ENCODE assay signal across 1 cellular context in genomic region chr22:17638432-17639237, GRCh38.
A peak's percentile ranks its signal among the peaks of the same experiment; 100 is the strongest.
TF ChIP-seq lines count a peak whose summit lies in the region.

A gene with protein sequence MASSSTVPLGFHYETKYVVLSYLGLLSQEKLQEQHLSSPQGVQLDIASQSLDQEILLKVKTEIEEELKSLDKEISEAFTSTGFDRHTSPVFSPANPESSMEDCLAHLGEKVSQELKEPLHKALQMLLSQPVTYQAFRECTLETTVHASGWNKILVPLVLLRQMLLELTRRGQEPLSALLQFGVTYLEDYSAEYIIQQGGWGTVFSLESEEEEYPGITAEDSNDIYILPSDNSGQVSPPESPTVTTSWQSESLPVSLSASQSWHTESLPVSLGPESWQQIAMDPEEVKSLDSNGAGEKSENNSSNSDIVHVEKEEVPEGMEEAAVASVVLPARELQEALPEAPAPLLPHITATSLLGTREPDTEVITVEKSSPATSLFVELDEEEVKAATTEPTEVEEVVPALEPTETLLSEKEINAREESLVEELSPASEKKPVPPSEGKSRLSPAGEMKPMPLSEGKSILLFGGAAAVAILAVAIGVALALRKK (plus strand): TSS chr22:17638757. CDS start chr22:17655712, 16,955 bp downstream.

TF ChIP-seq in HepG2, 621 proteins besides CTCF, POLR2A, EP300 and RAD21 (continued from another document and continues in another):
- no peak for TF ChIP-seq ZNF576 (CRISPR knock-in tag; IDR thresholded peaks at IDR 0.05)
- TF ChIP-seq, protein P1, sequence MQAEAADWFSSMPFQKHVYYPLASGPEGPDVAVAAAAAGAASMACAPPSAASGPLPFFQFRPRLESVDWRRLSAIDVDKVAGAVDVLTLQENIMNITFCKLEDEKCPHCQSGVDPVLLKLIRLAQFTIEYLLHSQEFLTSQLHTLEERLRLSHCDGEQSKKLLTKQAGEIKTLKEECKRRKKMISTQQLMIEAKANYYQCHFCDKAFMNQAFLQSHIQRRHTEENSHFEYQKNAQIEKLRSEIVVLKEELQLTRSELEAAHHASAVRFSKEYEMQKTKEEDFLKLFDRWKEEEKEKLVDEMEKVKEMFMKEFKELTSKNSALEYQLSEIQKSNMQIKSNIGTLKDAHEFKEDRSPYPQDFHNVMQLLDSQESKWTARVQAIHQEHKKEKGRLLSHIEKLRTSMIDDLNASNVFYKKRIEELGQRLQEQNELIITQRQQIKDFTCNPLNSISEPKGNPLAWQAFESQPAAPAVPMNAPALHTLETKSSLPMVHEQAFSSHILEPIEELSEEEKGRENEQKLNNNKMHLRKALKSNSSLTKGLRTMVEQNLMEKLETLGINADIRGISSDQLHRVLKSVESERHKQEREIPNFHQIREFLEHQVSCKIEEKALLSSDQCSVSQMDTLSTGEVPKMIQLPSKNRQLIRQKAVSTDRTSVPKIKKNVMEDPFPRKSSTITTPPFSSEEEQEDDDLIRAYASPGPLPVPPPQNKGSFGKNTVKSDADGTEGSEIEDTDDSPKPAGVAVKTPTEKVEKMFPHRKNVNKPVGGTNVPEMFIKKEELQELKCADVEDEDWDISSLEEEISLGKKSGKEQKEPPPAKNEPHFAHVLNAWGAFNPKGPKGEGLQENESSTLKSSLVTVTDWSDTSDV (CRISPR knock-in tag; IDR thresholded peaks at IDR 0.05) = peak; percentile 34; the same call in 1 of the 2 replicates
- TF ChIP-seq, protein P2, sequence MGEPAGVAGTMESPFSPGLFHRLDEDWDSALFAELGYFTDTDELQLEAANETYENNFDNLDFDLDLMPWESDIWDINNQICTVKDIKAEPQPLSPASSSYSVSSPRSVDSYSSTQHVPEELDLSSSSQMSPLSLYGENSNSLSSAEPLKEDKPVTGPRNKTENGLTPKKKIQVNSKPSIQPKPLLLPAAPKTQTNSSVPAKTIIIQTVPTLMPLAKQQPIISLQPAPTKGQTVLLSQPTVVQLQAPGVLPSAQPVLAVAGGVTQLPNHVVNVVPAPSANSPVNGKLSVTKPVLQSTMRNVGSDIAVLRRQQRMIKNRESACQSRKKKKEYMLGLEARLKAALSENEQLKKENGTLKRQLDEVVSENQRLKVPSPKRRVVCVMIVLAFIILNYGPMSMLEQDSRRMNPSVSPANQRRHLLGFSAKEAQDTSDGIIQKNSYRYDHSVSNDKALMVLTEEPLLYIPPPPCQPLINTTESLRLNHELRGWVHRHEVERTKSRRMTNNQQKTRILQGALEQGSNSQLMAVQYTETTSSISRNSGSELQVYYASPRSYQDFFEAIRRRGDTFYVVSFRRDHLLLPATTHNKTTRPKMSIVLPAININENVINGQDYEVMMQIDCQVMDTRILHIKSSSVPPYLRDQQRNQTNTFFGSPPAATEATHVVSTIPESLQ (CRISPR knock-in tag; conservative IDR thresholded peaks at IDR 0.05) = no peak
- no peak for TF ChIP-seq PAF1 (CRISPR knock-in tag; IDR thresholded peaks at IDR 0.05)
- peak; percentile 67; the same call in 1 of the 2 replicates for TF ChIP-seq MYC (CRISPR knock-in tag; IDR thresholded peaks at IDR 0.05; ENCODE audit: borderline replicate concordance)
- TF ChIP-seq ZNF124 (CRISPR knock-in tag; IDR thresholded peaks at IDR 0.05) = no peak
- TF ChIP-seq PLSCR1 (CRISPR knock-in tag; IDR thresholded peaks at IDR 0.05; ENCODE audit: borderline replicate concordance) = no peak
- TF ChIP-seq ZNF891 (CRISPR knock-in tag; IDR thresholded peaks at IDR 0.05) = peak; percentile 96
- no peak for TF ChIP-seq MAFG (CRISPR knock-in tag; IDR thresholded peaks at IDR 0.05)
- 0 out of 2 replicates have a peak, but pooled peaks have one; percentile 26 for TF ChIP-seq ZNF724P (CRISPR knock-in tag; IDR thresholded peaks at IDR 0.05; ENCODE audit: borderline replicate concordance)
- no peak for TF ChIP-seq ZNF512B (CRISPR knock-in tag; IDR thresholded peaks at IDR 0.05; ENCODE audit: borderline replicate concordance)
- no peak for TF ChIP-seq TCF12 (IDR thresholded peaks at IDR 0.05)
- 0 out of 2 replicates have a peak, but pooled peaks have one; percentile 31 for TF ChIP-seq TCF12 (CRISPR knock-in tag; IDR thresholded peaks at IDR 0.05)
- no peak for TF ChIP-seq SRSF9 (IDR thresholded peaks at IDR 0.05; ENCODE audit: borderline replicate concordance, insufficient read depth, low read depth, low read length, poor library complexity, severe bottlenecking)
- peak; percentile 68 for TF ChIP-seq ZC3H13 (CRISPR knock-in tag; IDR thresholded peaks at IDR 0.05)
- TF ChIP-seq ZNF3 (CRISPR knock-in tag; IDR thresholded peaks at IDR 0.05) = no peak
- TF ChIP-seq ZMYM3 (CRISPR knock-in tag; IDR thresholded peaks at IDR 0.05) = 0 out of 2 replicates have a peak, but pooled peaks have one; percentile 4
- TF ChIP-seq ZNF619 (CRISPR knock-in tag; IDR thresholded peaks at IDR 0.05) = peak; percentile 91
- TF ChIP-seq ZNF510 (CRISPR knock-in tag; IDR thresholded peaks at IDR 0.05; ENCODE audit: low read depth) = no peak
- TF ChIP-seq KAT8 (CRISPR knock-in tag; IDR thresholded peaks at IDR 0.05) = peak; percentile 95
- TF ChIP-seq ZNF460 (CRISPR knock-in tag; IDR thresholded peaks at IDR 0.05; ENCODE audit: borderline replicate concordance) = no peak; the same call in 1 of the 2 replicates
- peak; percentile 78 for TF ChIP-seq CREM (IDR thresholded peaks at IDR 0.05)
- no peak for TF ChIP-seq CREM (CRISPR knock-in tag; IDR thresholded peaks at IDR 0.05)
- TF ChIP-seq AKNA (CRISPR knock-in tag; IDR thresholded peaks at IDR 0.05; ENCODE audit: borderline replicate concordance) = no peak
- peak; percentile 86 for TF ChIP-seq POGK (CRISPR knock-in tag; conservative IDR thresholded peaks at IDR 0.05)
- no peak; the same call in none of the 2 replicates for TF ChIP-seq TBX2 (CRISPR knock-in tag; IDR thresholded peaks at IDR 0.05; ENCODE audit: borderline replicate concordance)
- TF ChIP-seq ELF4 (CRISPR knock-in tag; IDR thresholded peaks at IDR 0.05; ENCODE audit: borderline replicate concordance) = no peak
- TF ChIP-seq LRRFIP1 (CRISPR knock-in tag; conservative IDR thresholded peaks at IDR 0.05) = no peak
- TF ChIP-seq GABPA (IDR thresholded peaks at IDR 0.05; ENCODE audit: low read depth, low read length) = peak; percentile 77
- TF ChIP-seq GABPA (CRISPR knock-in tag; IDR thresholded peaks at IDR 0.05; ENCODE audit: low read depth) = peak; percentile 93
- TF ChIP-seq, protein P3, sequence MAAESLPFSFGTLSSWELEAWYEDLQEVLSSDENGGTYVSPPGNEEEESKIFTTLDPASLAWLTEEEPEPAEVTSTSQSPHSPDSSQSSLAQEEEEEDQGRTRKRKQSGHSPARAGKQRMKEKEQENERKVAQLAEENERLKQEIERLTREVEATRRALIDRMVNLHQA (CRISPR knock-in tag; IDR thresholded peaks at IDR 0.05) = no peak
- no peak for TF ChIP-seq KLF11 (CRISPR knock-in tag; IDR thresholded peaks at IDR 0.05)
- TF ChIP-seq, protein P4, sequence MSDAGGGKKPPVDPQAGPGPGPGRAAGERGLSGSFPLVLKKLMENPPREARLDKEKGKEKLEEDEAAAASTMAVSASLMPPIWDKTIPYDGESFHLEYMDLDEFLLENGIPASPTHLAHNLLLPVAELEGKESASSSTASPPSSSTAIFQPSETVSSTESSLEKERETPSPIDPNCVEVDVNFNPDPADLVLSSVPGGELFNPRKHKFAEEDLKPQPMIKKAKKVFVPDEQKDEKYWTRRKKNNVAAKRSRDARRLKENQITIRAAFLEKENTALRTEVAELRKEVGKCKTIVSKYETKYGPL (CRISPR knock-in tag; IDR thresholded peaks at IDR 0.05) = no peak
- no peak for TF ChIP-seq MLLT10 (CRISPR knock-in tag; IDR thresholded peaks at IDR 0.05)
- no peak for TF ChIP-seq GLI4 (CRISPR knock-in tag; IDR thresholded peaks at IDR 0.05; ENCODE audit: borderline replicate concordance)
- peak; percentile 19; the same call in 1 of the 2 replicates for TF ChIP-seq NR2F2 (IDR thresholded peaks at IDR 0.05; ENCODE audit: borderline replicate concordance, low read depth)
